8 cellular contexts compared by ENCODE assay signal in the genomic region with DNA sequence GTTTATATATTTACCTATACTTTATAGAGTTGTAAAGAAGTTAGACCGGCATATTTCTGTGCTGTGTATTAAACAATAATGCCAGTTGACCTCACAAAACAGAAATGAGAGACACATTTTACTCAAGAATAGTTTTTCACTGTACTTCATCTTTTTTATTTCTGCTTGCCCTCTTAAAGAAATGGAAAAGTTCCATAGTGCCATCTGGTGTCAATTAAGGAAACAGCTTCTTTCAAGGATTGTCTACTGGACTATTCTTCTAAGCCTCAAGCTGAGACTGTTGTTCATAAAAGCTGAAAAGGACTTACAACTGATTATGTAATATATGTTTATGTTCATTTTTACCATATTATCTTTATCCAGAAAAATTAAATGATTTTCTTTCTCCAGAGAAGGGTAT.
A peak's percentile ranks its signal among the peaks of the same experiment; 100 is the strongest.
DNase-seq lines count a peak whose midpoint lies in the region; ATAC-seq and TF ChIP-seq lines count a peak whose summit lies in the region.

No MANE protein-coding gene starts in this region.

- no peaks in the 10 kb centered on the region for H3K79me2 ChIP-seq in DOHH2 (ENCODE audit: control insufficient read depth, low read length)

- H3K9me2 ChIP-seq in DOHH2 (replicated peaks; ENCODE audit: control insufficient read depth, low read length), result no peaks in the 10 kb centered on the region

- H3K4me1 ChIP-seq in DOHH2 (ENCODE audit: control insufficient read depth, low read length), result no peaks in the 10 kb centered on the region
- H3K4me1 ChIP-seq in colonic mucosa, result no peaks in the 10 kb centered on the region

- no peak for ATAC-seq in HG02870 (IDR thresholded peaks at IDR 0.05; ENCODE audit: unreplicated experiment)
- ATAC-seq in HG02678 (IDR thresholded peaks at IDR 0.05; ENCODE audit: unreplicated experiment), result no peak
- ATAC-seq in HG02852 (IDR thresholded peaks at IDR 0.05; ENCODE audit: unreplicated experiment), result no peak

- intact Hi-C loops in colonic mucosa (cut with DNase I), result no loop called here

- no peak overlapping the region for H3K4me2 ChIP-seq in DOHH2 (ENCODE audit: low read length)

- DNase-seq in Jurkat, Clone E6-1 (ENCODE audit: low read depth, low spot score), result peak; percentile 24
- DNase-seq in SK-MEL-5 (ENCODE audit: low read depth, low spot score), result peak; percentile 61
- DNase-seq in inferior parietal cortex (ENCODE audit: extremely low spot score), result peak; percentile 64
- DNase-seq in colonic mucosa, result no peak

- no peaks in the 10 kb centered on the region for H3F3A ChIP-seq in DOHH2 (ENCODE audit: control insufficient read depth, insufficient read depth)

- H3K9me3 ChIP-seq in DOHH2 (ENCODE audit: control insufficient read depth, insufficient read depth, low read length) (no peaks in the 10 kb centered on the region), colonic mucosa (no peaks in the 10 kb centered on the region)

- H4K20me1 ChIP-seq in DOHH2 (ENCODE audit: control insufficient read depth, insufficient read depth, low read depth, low read length), result no peaks in the 10 kb centered on the region

- H3K27me3 ChIP-seq in DOHH2 (ENCODE audit: control insufficient read depth, low read length), result no peaks in the 10 kb centered on the region
- no peaks in the 10 kb centered on the region for H3K27me3 ChIP-seq in colonic mucosa

- H3K9ac ChIP-seq in colonic mucosa (ENCODE audit: low read depth in 2 of 2, low read length in 2 of 2), result no peak overlapping the region

- in situ Hi-C loops in SK-MEL-5 (cut with HindIII; ENCODE audit: low pct_unique_long_range_greater_than_20kb, low sequenced_read_pairs), result no loop called here

- H3K36me3 ChIP-seq in DOHH2 (ENCODE audit: control insufficient read depth, low read length) (no peaks in the 10 kb centered on the region), colonic mucosa (no peaks in the 10 kb centered on the region)

- no peak overlapping the region for H3K27ac ChIP-seq in DOHH2 (ENCODE audit: low read depth, low read length)
- no peak overlapping the region for H3K27ac ChIP-seq in colonic mucosa

- TF ChIP-seq CTCF in DOHH2 (IDR thresholded peaks at IDR 0.05; ENCODE audit: low read depth, low read length, poor library complexity, severe bottlenecking), result peak; percentile 44
- no peak for TF ChIP-seq CTCF in colonic mucosa (IDR thresholded peaks at IDR 0.05)

- no peak overlapping the region for H3K4me3 ChIP-seq in DOHH2 (ENCODE audit: low read length)
- H3K4me3 ChIP-seq in Jurkat, Clone E6-1 (ENCODE audit: low read length), result no peak overlapping the region
- H3K4me3 ChIP-seq in colonic mucosa, result no peak overlapping the region
